17 cellular contexts compared by ENCODE assay signal in the genomic region with DNA sequence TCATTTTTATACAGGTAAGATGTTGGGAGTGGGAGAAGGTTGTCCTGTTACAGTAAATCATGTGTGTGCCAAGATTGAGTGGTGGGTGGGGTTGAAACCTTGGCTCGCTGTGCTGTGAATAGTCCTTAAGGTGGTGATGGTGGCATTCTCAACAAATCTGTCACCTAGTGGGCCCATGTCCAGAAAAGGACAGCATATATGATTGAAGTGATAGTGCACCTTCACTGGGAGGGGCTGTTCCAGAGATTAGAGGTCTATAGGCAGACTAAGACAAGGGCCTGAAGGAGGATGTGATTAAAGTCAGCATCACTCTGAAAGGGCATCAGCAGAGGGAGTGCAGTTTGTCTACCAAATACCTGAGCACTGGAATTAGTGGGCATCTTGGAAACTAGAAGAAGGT.
DNase-seq lines count a peak whose midpoint lies in the region; ATAC-seq and TF ChIP-seq lines count a peak whose summit lies in the region.
"Had no signal": no experiment of that assay in that cellular context is flagged by ENCODE, and none has a peak within 500 bp of the region (broad histone marks: within the 10 kb centered on the region; RNA-seq: fewer than 3 reads in every experiment).

No MANE protein-coding gene starts in this region.

- H3K27me3 ChIP-seq in transverse colon: no peaks in the 10 kb centered on the region
- H3K27me3 ChIP-seq: BLaER1 had no signal

- H3K9me3 ChIP-seq in transverse colon: no peaks in the 10 kb centered on the region
- H3K9me3 ChIP-seq: BLaER1, Caco-2, HAP-1 had no signal

- intact Hi-C loops in left colon (cut with DNase I, micrococcal nuclease) (no loop called here), transverse colon (cut with DNase I; ENCODE audit: low total_unique reads) (loop anchor here (1.0 kb wide), 1 partner anchor 15 kb away; no protein-coding TSS in a partner anchor)

- no peak for TF ChIP-seq CTCF in transverse colon (IDR thresholded peaks at IDR 0.05)
- TF ChIP-seq CTCF in GM13977 (IDR thresholded peaks at IDR 0.05; ENCODE audit: extremely low read depth, insufficient read depth, missing control alignments): no peak

- H3K27ac ChIP-seq in transverse colon: no peak overlapping the region
- H3K27ac ChIP-seq: 22Rv1, BLaER1, C4-2B had no signal

- TF ChIP-seq POLR2A in transverse colon (IDR thresholded peaks at IDR 0.05): no peak

- no peak for TF ChIP-seq EP300 in transverse colon (IDR thresholded peaks at IDR 0.05; ENCODE audit: low read depth)

- 46% methylated on average over 1 of the region's 1 CpG; no CpG with 5 or more reads in 1 of the 2 donors for WGBS in transverse colon (ENCODE audit: low coverage in 1 of 2), 2 donors

- in situ Hi-C loops in transverse colon (cut with MboI; ENCODE audit: low pct_ligation_motif_present in 1 of 4, low pct_unique_long_range_greater_than_20kb in 1 of 4, low sequenced_read_pairs in 3 of 4) (no loop called here), GM13977 (cut with MboI; ENCODE audit: low pct_unique_long_range_greater_than_20kb, low sequenced_read_pairs, unreplicated experiment) (no loop called here)

- no peaks in the 10 kb centered on the region for H3K36me3 ChIP-seq in transverse colon
- H3K36me3 ChIP-seq: BLaER1, HAP-1 had no signal

- ATAC-seq in left colon: peak; percentile 89
- ATAC-seq: CD8-positive, alpha-beta T cell had no signal

- H3K4me1 ChIP-seq in transverse colon: peaks cover 0 to 5% (median 1%) of the 10 kb centered on the region in 4 donors
- H3K4me1 ChIP-seq: BLaER1 had no signal

- H3K4me3 ChIP-seq in transverse colon: no peak overlapping the region
- H3K4me3 ChIP-seq: BLaER1, HAP-1 had no signal

- DNase-seq in DMS79 (lab: John Stamatoyannopoulos, UW) (peak; percentile 12), DMS79 treated with DMSO at 0.1 percent for 48 hours (lab: John Stamatoyannopoulos, UW) (no peak), left colon (peak in 1 of 2 donors; percentile 14), transverse colon (peak; percentile 48), GM13977 (ENCODE audit: low spot score) (no peak), NCI-H1105 (lab: John Stamatoyannopoulos, UW) (no peak)
- DNase-seq: Caco-2; CD4-positive, CD25-positive, alpha-beta regulatory T cell; CD8-positive, alpha-beta T cell; DMS153; GF-D8; GOT3; HFFc6 had no signal

Comparison
In these comparisons a context has a peak if more than half of its experiments do, and no peak if none do; other contexts are left out.
1. DNase-seq: peak in DMS79 (single experiment) and transverse colon (single experiment); none in DMS79 treated with DMSO at 0.1 percent for 48 hours (single experiment), GM13977 (single experiment) and NCI-H1105 (single experiment).